Comparison of ENCODE assay signal across 2 cellular contexts in the genomic region with DNA sequence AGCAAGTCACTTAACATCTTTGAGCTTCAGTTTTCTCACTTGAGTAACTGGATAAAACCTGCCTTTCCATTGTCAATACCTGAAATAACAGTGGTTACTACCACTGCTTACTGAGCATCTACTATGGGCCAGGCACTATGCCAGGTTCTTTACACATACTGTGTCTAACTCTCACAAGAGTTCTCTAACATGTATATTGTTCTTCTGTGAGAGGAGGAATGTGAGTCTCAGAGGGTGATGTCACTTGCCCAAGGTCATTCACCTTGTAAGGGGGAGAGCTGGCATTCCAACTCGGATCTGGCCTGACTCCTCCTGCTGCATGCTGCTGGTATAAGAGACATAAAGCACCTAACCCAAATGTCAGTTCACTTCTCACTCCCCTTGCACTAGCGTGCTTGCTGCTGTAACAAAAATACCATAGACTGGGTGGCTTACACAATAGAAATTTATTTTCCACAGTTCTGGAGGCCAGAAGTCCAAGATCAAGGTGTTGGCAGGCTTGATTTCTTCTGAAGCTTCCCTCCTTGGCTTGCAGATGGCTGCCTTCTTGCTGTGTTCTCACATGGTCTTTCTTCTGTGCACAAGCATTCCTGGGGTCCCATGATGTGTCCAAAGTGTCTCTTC.
TF ChIP-seq lines count a peak whose summit lies in the region.

No MANE protein-coding gene starts in this region.

TF ChIP-seq in HepG2, 621 proteins besides CTCF, POLR2A, EP300 and RAD21 (continues in another document):
- TF ChIP-seq TCF7 (IDR thresholded peaks at IDR 0.05; ENCODE audit: low read depth): no peak
- TF ChIP-seq, protein P1, sequence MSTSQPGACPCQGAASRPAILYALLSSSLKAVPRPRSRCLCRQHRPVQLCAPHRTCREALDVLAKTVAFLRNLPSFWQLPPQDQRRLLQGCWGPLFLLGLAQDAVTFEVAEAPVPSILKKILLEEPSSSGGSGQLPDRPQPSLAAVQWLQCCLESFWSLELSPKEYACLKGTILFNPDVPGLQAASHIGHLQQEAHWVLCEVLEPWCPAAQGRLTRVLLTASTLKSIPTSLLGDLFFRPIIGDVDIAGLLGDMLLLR (CRISPR knock-in tag; IDR thresholded peaks at IDR 0.05): no peak
- no peak for TF ChIP-seq NCOA5 (CRISPR knock-in tag; IDR thresholded peaks at IDR 0.05)
- no peak for TF ChIP-seq XBP1 (CRISPR knock-in tag; IDR thresholded peaks at IDR 0.05)
- TF ChIP-seq, protein P2, sequence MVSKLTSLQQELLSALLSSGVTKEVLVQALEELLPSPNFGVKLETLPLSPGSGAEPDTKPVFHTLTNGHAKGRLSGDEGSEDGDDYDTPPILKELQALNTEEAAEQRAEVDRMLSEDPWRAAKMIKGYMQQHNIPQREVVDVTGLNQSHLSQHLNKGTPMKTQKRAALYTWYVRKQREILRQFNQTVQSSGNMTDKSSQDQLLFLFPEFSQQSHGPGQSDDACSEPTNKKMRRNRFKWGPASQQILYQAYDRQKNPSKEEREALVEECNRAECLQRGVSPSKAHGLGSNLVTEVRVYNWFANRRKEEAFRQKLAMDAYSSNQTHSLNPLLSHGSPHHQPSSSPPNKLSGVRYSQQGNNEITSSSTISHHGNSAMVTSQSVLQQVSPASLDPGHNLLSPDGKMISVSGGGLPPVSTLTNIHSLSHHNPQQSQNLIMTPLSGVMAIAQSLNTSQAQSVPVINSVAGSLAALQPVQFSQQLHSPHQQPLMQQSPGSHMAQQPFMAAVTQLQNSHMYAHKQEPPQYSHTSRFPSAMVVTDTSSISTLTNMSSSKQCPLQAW (CRISPR knock-in tag; IDR thresholded peaks at IDR 0.05): no peak
- TF ChIP-seq ZKSCAN8 (CRISPR knock-in tag; IDR thresholded peaks at IDR 0.05; ENCODE audit: borderline replicate concordance): no peak
- TF ChIP-seq CC2D1A (CRISPR knock-in tag; IDR thresholded peaks at IDR 0.05): no peak
- TF ChIP-seq, protein P3, sequence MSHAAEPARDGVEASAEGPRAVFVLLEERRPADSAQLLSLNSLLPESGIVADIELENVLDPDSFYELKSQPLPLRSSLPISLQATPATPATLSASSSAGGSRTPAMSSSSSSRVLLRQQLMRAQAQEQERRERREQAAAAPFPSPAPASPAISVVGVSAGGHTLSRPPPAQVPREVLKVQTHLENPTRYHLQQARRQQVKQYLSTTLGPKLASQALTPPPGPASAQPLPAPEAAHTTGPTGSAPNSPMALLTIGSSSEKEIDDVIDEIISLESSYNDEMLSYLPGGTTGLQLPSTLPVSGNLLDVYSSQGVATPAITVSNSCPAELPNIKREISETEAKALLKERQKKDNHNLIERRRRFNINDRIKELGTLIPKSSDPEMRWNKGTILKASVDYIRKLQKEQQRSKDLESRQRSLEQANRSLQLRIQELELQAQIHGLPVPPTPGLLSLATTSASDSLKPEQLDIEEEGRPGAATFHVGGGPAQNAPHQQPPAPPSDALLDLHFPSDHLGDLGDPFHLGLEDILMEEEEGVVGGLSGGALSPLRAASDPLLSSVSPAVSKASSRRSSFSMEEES (CRISPR knock-in tag; IDR thresholded peaks at IDR 0.05): no peak
- no peak for TF ChIP-seq NR2F6 (IDR thresholded peaks at IDR 0.05)
- no peak for TF ChIP-seq NR2F6 (CRISPR knock-in tag; IDR thresholded peaks at IDR 0.05)
- TF ChIP-seq RBAK (CRISPR knock-in tag; IDR thresholded peaks at IDR 0.05): no peak
- TF ChIP-seq, protein P4, sequence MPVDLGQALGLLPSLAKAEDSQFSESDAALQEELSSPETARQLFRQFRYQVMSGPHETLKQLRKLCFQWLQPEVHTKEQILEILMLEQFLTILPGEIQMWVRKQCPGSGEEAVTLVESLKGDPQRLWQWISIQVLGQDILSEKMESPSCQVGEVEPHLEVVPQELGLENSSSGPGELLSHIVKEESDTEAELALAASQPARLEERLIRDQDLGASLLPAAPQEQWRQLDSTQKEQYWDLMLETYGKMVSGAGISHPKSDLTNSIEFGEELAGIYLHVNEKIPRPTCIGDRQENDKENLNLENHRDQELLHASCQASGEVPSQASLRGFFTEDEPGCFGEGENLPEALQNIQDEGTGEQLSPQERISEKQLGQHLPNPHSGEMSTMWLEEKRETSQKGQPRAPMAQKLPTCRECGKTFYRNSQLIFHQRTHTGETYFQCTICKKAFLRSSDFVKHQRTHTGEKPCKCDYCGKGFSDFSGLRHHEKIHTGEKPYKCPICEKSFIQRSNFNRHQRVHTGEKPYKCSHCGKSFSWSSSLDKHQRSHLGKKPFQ (CRISPR knock-in tag; IDR thresholded peaks at IDR 0.05; ENCODE audit: insufficient replicate concordance): no peak
- TF ChIP-seq ZNF549 (CRISPR knock-in tag; IDR thresholded peaks at IDR 0.05): no peak
- TF ChIP-seq ZNF709 (CRISPR knock-in tag; IDR thresholded peaks at IDR 0.05): peak; percentile 82
- no peak for TF ChIP-seq ELF1 (CRISPR knock-in tag; IDR thresholded peaks at IDR 0.05)
- no peak for TF ChIP-seq ZSCAN20 (CRISPR knock-in tag; IDR thresholded peaks at IDR 0.05; ENCODE audit: borderline replicate concordance)
- TF ChIP-seq MLLT10 (CRISPR knock-in tag; IDR thresholded peaks at IDR 0.05): no peak
- no peak for TF ChIP-seq MEIS1 (CRISPR knock-in tag; IDR thresholded peaks at IDR 0.05; ENCODE audit: borderline replicate concordance)
- TF ChIP-seq REXO4 (CRISPR knock-in tag; IDR thresholded peaks at IDR 0.05; ENCODE audit: borderline replicate concordance): no peak
- TF ChIP-seq, protein P5, sequence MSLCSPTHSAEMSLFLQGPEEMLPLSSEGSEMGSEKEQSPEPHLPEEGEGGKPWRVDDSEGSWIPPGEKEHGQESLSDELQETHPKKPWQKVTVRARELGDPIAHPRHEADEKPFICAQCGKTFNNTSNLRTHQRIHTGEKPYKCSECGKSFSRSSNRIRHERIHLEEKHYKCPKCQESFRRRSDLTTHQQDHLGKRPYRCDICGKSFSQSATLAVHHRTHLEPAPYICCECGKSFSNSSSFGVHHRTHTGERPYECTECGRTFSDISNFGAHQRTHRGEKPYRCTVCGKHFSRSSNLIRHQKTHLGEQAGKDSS (CRISPR knock-in tag; IDR thresholded peaks at IDR 0.05; ENCODE audit: borderline replicate concordance, low read depth): no peak
- TF ChIP-seq FOXM1 (CRISPR knock-in tag; IDR thresholded peaks at IDR 0.05): no peak
- TF ChIP-seq ZNF790 (CRISPR knock-in tag; IDR thresholded peaks at IDR 0.05; ENCODE audit: borderline replicate concordance): no peak
- TF ChIP-seq ZFP90 (CRISPR knock-in tag; IDR thresholded peaks at IDR 0.05; ENCODE audit: borderline replicate concordance): no peak
- TF ChIP-seq SRF (IDR thresholded peaks at IDR 0.05; ENCODE audit: low read depth, low read length): peak; percentile 81; the same call in 1 of the 2 replicates
- TF ChIP-seq ZNF766 (CRISPR knock-in tag; IDR thresholded peaks at IDR 0.05; ENCODE audit: borderline replicate concordance): no peak
- TF ChIP-seq NPAS2 (CRISPR knock-in tag; IDR thresholded peaks at IDR 0.05; ENCODE audit: borderline replicate concordance): no peak

TF ChIP-seq in K562, 482 proteins besides CTCF, POLR2A, EP300 and RAD21:
- TF ChIP-seq ZNF12 (CRISPR knock-in tag; IDR thresholded peaks at IDR 0.05): 0 out of 2 replicates have a peak, but pooled peaks have one; percentile 58
- TF ChIP-seq NFIC (IDR thresholded peaks at IDR 0.05): peak; percentile 24; the same call in 1 of the 2 replicates
- no peak for TF ChIP-seq NFXL1 (CRISPR knock-in tag; IDR thresholded peaks at IDR 0.05)
- TF ChIP-seq ZNF830 (CRISPR knock-in tag; IDR thresholded peaks at IDR 0.05): no peak
